ENCODE assay signal across 1 cellular context in the genomic region with DNA sequence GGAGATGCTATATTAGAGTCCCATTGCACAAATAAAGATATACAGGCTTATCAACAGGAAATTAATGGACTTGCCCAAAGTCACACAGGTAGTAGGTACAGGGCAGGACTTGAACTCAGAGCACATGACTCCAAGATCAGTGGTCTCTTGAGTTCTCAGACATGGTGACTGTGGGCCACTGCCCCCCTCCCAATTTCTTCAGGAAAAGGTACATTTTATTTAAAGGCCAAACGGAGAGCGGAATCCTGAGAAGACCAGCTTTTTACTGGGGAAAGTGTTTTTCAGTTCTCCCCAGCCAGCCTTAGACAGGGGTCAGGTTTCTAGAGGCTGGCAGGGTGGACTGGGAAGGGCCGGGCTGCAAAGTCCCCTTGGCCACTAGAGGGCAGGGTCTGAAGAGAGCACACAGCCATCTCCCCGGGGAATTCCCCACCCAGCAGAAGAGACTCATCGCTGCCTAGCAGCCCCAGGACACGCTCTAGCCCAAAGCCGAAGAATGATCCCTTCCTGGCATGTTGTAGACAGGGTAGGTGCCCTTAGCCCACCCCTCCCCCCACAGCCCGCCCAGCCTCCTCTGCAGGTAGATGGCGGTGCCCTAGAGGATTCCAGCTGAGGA.
TF ChIP-seq lines count a peak whose summit lies in the region.

No MANE protein-coding gene starts in this region.

TF ChIP-seq in GM23338, 12 proteins besides CTCF, POLR2A, EP300 and RAD21:
- TF ChIP-seq, protein P1, sequence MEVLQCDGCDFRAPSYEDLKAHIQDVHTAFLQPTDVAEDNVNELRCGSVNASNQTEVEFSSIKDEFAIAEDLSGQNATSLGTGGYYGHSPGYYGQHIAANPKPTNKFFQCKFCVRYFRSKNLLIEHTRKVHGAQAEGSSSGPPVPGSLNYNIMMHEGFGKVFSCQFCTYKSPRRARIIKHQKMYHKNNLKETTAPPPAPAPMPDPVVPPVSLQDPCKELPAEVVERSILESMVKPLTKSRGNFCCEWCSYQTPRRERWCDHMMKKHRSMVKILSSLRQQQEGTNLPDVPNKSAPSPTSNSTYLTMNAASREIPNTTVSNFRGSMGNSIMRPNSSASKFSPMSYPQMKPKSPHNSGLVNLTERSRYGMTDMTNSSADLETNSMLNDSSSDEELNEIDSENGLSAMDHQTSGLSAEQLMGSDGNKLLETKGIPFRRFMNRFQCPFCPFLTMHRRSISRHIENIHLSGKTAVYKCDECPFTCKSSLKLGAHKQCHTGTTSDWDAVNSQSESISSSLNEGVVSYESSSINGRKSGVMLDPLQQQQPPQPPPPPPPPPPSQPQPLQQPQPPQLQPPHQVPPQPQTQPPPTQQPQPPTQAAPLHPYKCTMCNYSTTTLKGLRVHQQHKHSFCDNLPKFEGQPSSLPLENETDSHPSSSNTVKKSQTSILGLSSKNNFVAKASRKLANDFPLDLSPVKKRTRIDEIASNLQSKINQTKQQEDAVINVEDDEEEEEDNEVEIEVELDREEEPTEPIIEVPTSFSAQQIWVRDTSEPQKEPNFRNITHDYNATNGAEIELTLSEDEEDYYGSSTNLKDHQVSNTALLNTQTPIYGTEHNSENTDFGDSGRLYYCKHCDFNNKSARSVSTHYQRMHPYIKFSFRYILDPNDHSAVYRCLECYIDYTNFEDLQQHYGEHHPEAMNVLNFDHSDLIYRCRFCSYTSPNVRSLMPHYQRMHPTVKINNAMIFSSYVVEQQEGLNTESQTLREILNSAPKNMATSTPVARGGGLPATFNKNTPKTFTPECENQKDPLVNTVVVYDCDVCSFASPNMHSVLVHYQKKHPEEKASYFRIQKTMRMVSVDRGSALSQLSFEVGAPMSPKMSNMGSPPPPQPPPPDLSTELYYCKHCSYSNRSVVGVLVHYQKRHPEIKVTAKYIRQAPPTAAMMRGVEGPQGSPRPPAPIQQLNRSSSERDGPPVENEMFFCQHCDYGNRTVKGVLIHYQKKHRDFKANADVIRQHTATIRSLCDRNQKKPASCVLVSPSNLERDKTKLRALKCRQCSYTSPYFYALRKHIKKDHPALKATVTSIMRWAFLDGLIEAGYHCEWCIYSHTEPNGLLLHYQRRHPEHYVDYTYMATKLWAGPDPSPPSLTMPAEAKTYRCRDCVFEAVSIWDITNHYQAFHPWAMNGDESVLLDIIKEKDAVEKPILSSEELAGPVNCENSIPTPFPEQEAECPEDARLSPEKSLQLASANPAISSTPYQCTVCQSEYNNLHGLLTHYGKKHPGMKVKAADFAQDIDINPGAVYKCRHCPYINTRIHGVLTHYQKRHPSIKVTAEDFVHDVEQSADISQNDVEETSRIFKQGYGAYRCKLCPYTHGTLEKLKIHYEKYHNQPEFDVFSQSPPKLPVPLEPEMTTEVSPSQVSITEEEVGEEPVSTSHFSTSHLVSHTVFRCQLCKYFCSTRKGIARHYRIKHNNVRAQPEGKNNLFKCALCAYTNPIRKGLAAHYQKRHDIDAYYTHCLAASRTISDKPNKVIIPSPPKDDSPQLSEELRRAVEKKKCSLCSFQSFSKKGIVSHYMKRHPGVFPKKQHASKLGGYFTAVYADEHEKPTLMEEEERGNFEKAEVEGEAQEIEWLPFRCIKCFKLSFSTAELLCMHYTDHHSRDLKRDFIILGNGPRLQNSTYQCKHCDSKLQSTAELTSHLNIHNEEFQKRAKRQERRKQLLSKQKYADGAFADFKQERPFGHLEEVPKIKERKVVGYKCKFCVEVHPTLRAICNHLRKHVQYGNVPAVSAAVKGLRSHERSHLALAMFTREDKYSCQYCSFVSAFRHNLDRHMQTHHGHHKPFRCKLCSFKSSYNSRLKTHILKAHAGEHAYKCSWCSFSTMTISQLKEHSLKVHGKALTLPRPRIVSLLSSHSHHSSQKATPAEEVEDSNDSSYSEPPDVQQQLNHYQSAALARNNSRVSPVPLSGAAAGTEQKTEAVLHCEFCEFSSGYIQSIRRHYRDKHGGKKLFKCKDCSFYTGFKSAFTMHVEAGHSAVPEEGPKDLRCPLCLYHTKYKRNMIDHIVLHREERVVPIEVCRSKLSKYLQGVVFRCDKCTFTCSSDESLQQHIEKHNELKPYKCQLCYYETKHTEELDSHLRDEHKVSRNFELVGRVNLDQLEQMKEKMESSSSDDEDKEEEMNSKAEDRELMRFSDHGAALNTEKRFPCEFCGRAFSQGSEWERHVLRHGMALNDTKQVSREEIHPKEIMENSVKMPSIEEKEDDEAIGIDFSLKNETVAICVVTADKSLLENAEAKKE (CRISPR knock-in tag; IDR thresholded peaks at IDR 0.05), result no peak
- no peak for TF ChIP-seq JUNB (IDR thresholded peaks at IDR 0.05; ENCODE audit: unreplicated experiment)
- no peak for TF ChIP-seq POLR2AphosphoS5 (IDR thresholded peaks at IDR 0.05; ENCODE audit: low read depth)
- no peak for TF ChIP-seq CREB1 (CRISPR knock-in tag; IDR thresholded peaks at IDR 0.05; ENCODE audit: low read depth)
- no peak for TF ChIP-seq ZNF114 (CRISPR knock-in tag; IDR thresholded peaks at IDR 0.05)
- TF ChIP-seq EZH2 (IDR thresholded peaks at IDR 0.05; ENCODE audit: low read depth, unreplicated experiment), result no peak
- TF ChIP-seq EZH2phosphoT487 (IDR thresholded peaks at IDR 0.05; ENCODE audit: unreplicated experiment), result no peak
- TF ChIP-seq, protein P2, sequence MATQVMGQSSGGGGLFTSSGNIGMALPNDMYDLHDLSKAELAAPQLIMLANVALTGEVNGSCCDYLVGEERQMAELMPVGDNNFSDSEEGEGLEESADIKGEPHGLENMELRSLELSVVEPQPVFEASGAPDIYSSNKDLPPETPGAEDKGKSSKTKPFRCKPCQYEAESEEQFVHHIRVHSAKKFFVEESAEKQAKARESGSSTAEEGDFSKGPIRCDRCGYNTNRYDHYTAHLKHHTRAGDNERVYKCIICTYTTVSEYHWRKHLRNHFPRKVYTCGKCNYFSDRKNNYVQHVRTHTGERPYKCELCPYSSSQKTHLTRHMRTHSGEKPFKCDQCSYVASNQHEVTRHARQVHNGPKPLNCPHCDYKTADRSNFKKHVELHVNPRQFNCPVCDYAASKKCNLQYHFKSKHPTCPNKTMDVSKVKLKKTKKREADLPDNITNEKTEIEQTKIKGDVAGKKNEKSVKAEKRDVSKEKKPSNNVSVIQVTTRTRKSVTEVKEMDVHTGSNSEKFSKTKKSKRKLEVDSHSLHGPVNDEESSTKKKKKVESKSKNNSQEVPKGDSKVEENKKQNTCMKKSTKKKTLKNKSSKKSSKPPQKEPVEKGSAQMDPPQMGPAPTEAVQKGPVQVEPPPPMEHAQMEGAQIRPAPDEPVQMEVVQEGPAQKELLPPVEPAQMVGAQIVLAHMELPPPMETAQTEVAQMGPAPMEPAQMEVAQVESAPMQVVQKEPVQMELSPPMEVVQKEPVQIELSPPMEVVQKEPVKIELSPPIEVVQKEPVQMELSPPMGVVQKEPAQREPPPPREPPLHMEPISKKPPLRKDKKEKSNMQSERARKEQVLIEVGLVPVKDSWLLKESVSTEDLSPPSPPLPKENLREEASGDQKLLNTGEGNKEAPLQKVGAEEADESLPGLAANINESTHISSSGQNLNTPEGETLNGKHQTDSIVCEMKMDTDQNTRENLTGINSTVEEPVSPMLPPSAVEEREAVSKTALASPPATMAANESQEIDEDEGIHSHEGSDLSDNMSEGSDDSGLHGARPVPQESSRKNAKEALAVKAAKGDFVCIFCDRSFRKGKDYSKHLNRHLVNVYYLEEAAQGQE (IDR thresholded peaks at IDR 0.05; ENCODE audit: unreplicated experiment), result no peak
